In the genomic region with DNA sequence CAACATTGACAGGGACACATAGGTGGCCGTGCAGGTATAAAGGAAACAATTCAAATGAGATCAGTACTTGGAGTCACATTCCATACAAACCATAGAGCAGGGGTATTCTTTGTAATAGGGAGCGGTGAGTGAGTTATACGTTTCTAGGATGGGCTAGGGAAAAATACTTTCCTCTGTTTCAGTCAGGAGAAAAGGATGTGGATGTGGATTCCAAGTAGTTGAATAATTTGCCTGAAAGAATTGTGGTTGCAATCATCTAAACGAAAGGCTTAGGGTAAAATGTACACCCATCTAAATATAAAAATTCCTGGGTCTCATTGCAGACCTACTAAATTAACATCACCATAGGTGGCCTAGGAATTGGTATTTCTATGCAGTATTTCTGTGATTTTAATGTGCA, we compare ENCODE assay signal across 23 cellular contexts.
DNase-seq lines count a peak whose midpoint lies in the region; ATAC-seq and TF ChIP-seq lines count a peak whose summit lies in the region.
"Had no signal": no experiment of that assay in that cellular context is flagged by ENCODE, and none has a peak within 500 bp of the region (broad histone marks: within the 10 kb centered on the region; RNA-seq: fewer than 3 reads in every experiment).

No MANE protein-coding gene starts in this region.

- peak overlapping the region; percentile 92 for H3K56ac ChIP-seq in IMR-90 (ENCODE audit: extremely low read depth, insufficient read depth, low read length)

- peak overlapping the region; percentile 19; the same call in 1 of the 2 replicates for H3K4me2 ChIP-seq in IMR-90 (ENCODE audit: low read depth, low read length)
- H3K4me2 ChIP-seq in mesenchymal stem cell (ENCODE audit: low read length, poor library complexity, severe bottlenecking) = no peak overlapping the region

- H3K27me3 ChIP-seq in IMR-90 (ENCODE audit: control insufficient read depth, insufficient read depth, low read length) = no peaks in the 10 kb centered on the region
- peaks cover 0 to 9% of the 10 kb centered on the region in 2 experiments for H3K27me3 ChIP-seq in mesenchymal stem cell (ENCODE audit: control insufficient read depth in 1 of 2, insufficient read depth in 1 of 2, low read length in 2 of 2)
- no peaks in the 10 kb centered on the region for H3K27me3 ChIP-seq in CD4-positive, alpha-beta memory T cell (ENCODE audit: insufficient read depth, low read length)
- H3K27me3 ChIP-seq: body of pancreas, colonic mucosa, right atrium auricular region, upper lobe of left lung had no signal

- no peaks in the 10 kb centered on the region for H3K4me1 Mint-ChIP-seq in CD4-positive, alpha-beta memory T cell
- H3K4me1 Mint-ChIP-seq: H9 had no signal

- TF ChIP-seq RAD21 in IMR-90 (IDR thresholded peaks at IDR 0.05; ENCODE audit: low read length) = no peak

- H2AK5ac ChIP-seq in IMR-90 (ENCODE audit: low read depth, low read length) = peak overlapping the region; percentile 81
- no peak overlapping the region for H2AK5ac ChIP-seq in mesenchymal stem cell (ENCODE audit: low read length, severe bottlenecking)

- no peak overlapping the region for H2BK12ac ChIP-seq in mesenchymal stem cell (ENCODE audit: low read length in 2 of 2)

- H2AFZ ChIP-seq in IMR-90 (replicated peaks; ENCODE audit: low read length, poor library complexity) (no peak overlapping the region), mesenchymal stem cell (ENCODE audit: low read depth, low read length) (no peak overlapping the region)

- H3K9ac ChIP-seq in IMR-90 (ENCODE audit: low read depth, low read length) (no peak overlapping the region), mesenchymal stem cell (ENCODE audit: low read length) (no peak overlapping the region)

- H3K23ac ChIP-seq in IMR-90 (ENCODE audit: low read depth, low read length) (peak overlapping the region; percentile 98), mesenchymal stem cell (ENCODE audit: low read length in 2 of 2) (no peak overlapping the region)

- H3K14ac ChIP-seq in IMR-90 (replicated peaks; ENCODE audit: low read depth, low read length) (peak overlapping the region; percentile 91), mesenchymal stem cell (ENCODE audit: low read length in 2 of 2) (no peak overlapping the region)

- no peak for TF ChIP-seq CTCF in IMR-90 (conservative IDR thresholded peaks at IDR 0.05; ENCODE audit: low read depth, low read length)

- H3K9me3 ChIP-seq in IMR-90 (ENCODE audit: control insufficient read depth, insufficient read depth, low read length) (no peaks in the 10 kb centered on the region), mesenchymal stem cell (ENCODE audit: control insufficient read depth, low read length) (no peaks in the 10 kb centered on the region)
- H3K9me3 ChIP-seq in CD4-positive, alpha-beta memory T cell (ENCODE audit: control insufficient read depth in 1 of 2, low read length in 2 of 2) = no peaks in the 10 kb centered on the region
- H3K9me3 ChIP-seq: body of pancreas, Caco-2, colonic mucosa, right atrium auricular region, upper lobe of left lung had no signal

- no peaks in the 10 kb centered on the region for H3K36me3 ChIP-seq in IMR-90 (ENCODE audit: control insufficient read depth, insufficient read depth, low read length)
- H3K36me3 ChIP-seq in mesenchymal stem cell (ENCODE audit: control insufficient read depth in 1 of 2, insufficient read depth in 2 of 2, low read depth in 1 of 2, low read length in 2 of 2) = no peaks in the 10 kb centered on the region
- H3K36me3 ChIP-seq in CD4-positive, alpha-beta memory T cell (ENCODE audit: insufficient read depth, low read length) = no peaks in the 10 kb centered on the region
- H3K36me3 ChIP-seq: colonic mucosa, right atrium auricular region, upper lobe of left lung had no signal

- H2BK15ac ChIP-seq in IMR-90 (ENCODE audit: low read depth, low read length) (peak overlapping the region; percentile 99), mesenchymal stem cell (ENCODE audit: low read depth, poor library complexity, severe bottlenecking) (no peak overlapping the region)

- H3K36me3 Mint-ChIP-seq in CD4-positive, alpha-beta memory T cell = no peaks in the 10 kb centered on the region

- H2BK20ac ChIP-seq in IMR-90 (ENCODE audit: low read depth, low read length) = peak overlapping the region; percentile 100

- no peak overlapping the region for H3K4me3 ChIP-seq in IMR-90 (ENCODE audit: insufficient read depth, low read depth, low read length)
- no peak overlapping the region for H3K4me3 ChIP-seq in mesenchymal stem cell (ENCODE audit: insufficient read depth in 1 of 2, low read depth in 1 of 2, low read length in 2 of 2)
- H3K4me3 ChIP-seq in CD4-positive, alpha-beta memory T cell (ENCODE audit: low read length in 2 of 2) = no peak overlapping the region
- H3K4me3 ChIP-seq: body of pancreas, colonic mucosa, right atrium auricular region, SK-N-MC, upper lobe of left lung had no signal

- peak overlapping the region; percentile 90 to 93 for H4K8ac ChIP-seq in IMR-90 (ENCODE audit: low read depth in 2 of 2, low read length in 2 of 2)
- H4K8ac ChIP-seq in mesenchymal stem cell (ENCODE audit: low read length) = no peak overlapping the region

- H2AK9ac ChIP-seq in IMR-90 (replicated peaks; ENCODE audit: low read depth, low read length, poor library complexity) = peak overlapping the region; percentile 42

- H2BK5ac ChIP-seq in IMR-90 (ENCODE audit: low read depth, low read length, poor library complexity, severe bottlenecking) = peak overlapping the region; percentile 98
- H2BK5ac ChIP-seq in mesenchymal stem cell (ENCODE audit: low read depth, low read length, poor library complexity, severe bottlenecking) = no peak overlapping the region

- peak overlapping the region; percentile 65; the same call in 1 of the 2 replicates for H4K5ac ChIP-seq in IMR-90 (ENCODE audit: low read depth, low read length)

- H3K9me1 ChIP-seq in IMR-90 (ENCODE audit: insufficient read depth, low read length) = peaks cover 19% of the 10 kb centered on the region

- H3K4ac ChIP-seq in IMR-90 (ENCODE audit: low read depth, low read length) = peak overlapping the region; percentile 100
- H3K4ac ChIP-seq in mesenchymal stem cell (ENCODE audit: low read depth in 1 of 2, low read length in 2 of 2) = no peak overlapping the region

- in situ Hi-C loops in IMR-90 (cut with MboI; ENCODE audit: low sequenced_read_pairs) = no loop called here

- no CpG with 5 or more reads among the region's 4 CpGs for WGBS in IMR-90 (ENCODE audit: extremely low coverage in 2 of 2, insufficient read length in 1 of 2), 2 experiments
- WGBS in mesenchymal stem cell = 42% methylated on average over 3 of the region's 4 CpGs

- POLR2A ChIA-PET in IMR-90 (lab: Charles Lee; ENCODE audit: unreplicated experiment) = no interaction called here
- POLR2A ChIA-PET in CD4-positive, alpha-beta memory T cell (lab: Charles Lee; ENCODE audit: partially characterized antibody) = no interaction called here

- no peak overlapping the region for H3K27ac Mint-ChIP-seq in CD4-positive, alpha-beta memory T cell
- H3K27ac Mint-ChIP-seq: H9 had no signal

- no peak overlapping the region for H3K4me3 Mint-ChIP-seq in CD4-positive, alpha-beta memory T cell
- H3K4me3 Mint-ChIP-seq: H9 had no signal

- DNase-seq in AG20443 (ENCODE audit: low spot score) (peak; percentile 59), IMR-90 (peak; percentile 91), amniotic epithelial cell (ENCODE audit: low read depth) (peak; percentile 48), mesenchymal stem cell (peak; percentile 39)
- DNase-seq in stimulated activated naive CD4-positive, alpha-beta T cell treated with Interleukin-2 at 50 U/mL for 16 hours (lab: John Stamatoyannopoulos, UW) = no peak
- DNase-seq in CD4-positive, alpha-beta memory T cell = no peak
- DNase-seq: activated CD4-positive, alpha-beta T cell treated with anti-CD3 and anti-CD28 coated beads for 48 hours; activated naive CD4-positive, alpha-beta T cell treated with Interleukin-2 at 50 U/mL for 16 hours; activated T-cell treated with anti-CD3 and anti-CD28 coated beads for 4 hours; AML-193; body of pancreas; Caco-2; colonic mucosa; H9; NCI-H526; OCI-M1; stimulated activated naive CD4-positive, alpha-beta T cell; T1000; upper lobe of left lung had no signal

- no peak for TF ChIP-seq POLR2A in IMR-90 (IDR thresholded peaks at IDR 0.05; ENCODE audit: low read depth, low read length)

- H3K27ac ChIP-seq in IMR-90 (ENCODE audit: insufficient read depth, low read length) = peak overlapping the region; percentile 63; the same call in 1 of the 2 replicates
- no peak overlapping the region for H3K27ac ChIP-seq in mesenchymal stem cell (ENCODE audit: low read length, poor library complexity, severe bottlenecking)
- H3K27ac ChIP-seq in CD4-positive, alpha-beta memory T cell (ENCODE audit: low read depth, low read length) = no peak overlapping the region
- H3K27ac ChIP-seq: body of pancreas, colonic mucosa, right atrium auricular region, SK-N-MC, upper lobe of left lung had no signal

- intact Hi-C loops in IMR-90 (cut with micrococcal nuclease) = loop anchor here (1.0 to 5.0 kb wide), 2 partner anchors 46 to 269 kb away; a partner anchor contains a TSS
- intact Hi-C loops in CD4-positive, alpha-beta memory T cell (cut with micrococcal nuclease) = no loop called here

- no peaks in the 10 kb centered on the region for H3K79me1 ChIP-seq in IMR-90 (ENCODE audit: low read depth in 1 of 2, low read length in 2 of 2)
- no peaks in the 10 kb centered on the region for H3K79me1 ChIP-seq in mesenchymal stem cell (replicated peaks; ENCODE audit: low read length, poor library complexity, severe bottlenecking)

- no TSS peak for BruUV-seq in IMR-90 (replicated peaks; lab: Mats Ljungman, UMichigan)

- H3K18ac ChIP-seq in IMR-90 (ENCODE audit: low read depth, low read length) (peak overlapping the region; percentile 86; the same call in 1 of the 2 replicates), mesenchymal stem cell (ENCODE audit: low read depth in 1 of 2, low read length in 2 of 2) (no peak overlapping the region)

- peaks cover 0 to 5% (median under 1%) of the 10 kb centered on the region in 8 donors for H3K9me3 Mint-ChIP-seq in CD4-positive, alpha-beta memory T cell

- peak overlapping the region; percentile 99 for H4K91ac ChIP-seq in IMR-90 (ENCODE audit: insufficient read depth, low read depth, low read length)
- H4K91ac ChIP-seq in mesenchymal stem cell (ENCODE audit: low read length) = no peak overlapping the region

- H3K4me1 ChIP-seq in IMR-90 (ENCODE audit: control insufficient read depth, insufficient read depth, low read length) (peaks cover 23% of the 10 kb centered on the region), mesenchymal stem cell (ENCODE audit: control insufficient read depth, insufficient read depth, low read depth, low read length) (peaks cover 3% of the 10 kb centered on the region)
- H3K4me1 ChIP-seq in CD4-positive, alpha-beta memory T cell (ENCODE audit: insufficient read depth, low read length) = no peaks in the 10 kb centered on the region
- H3K4me1 ChIP-seq: body of pancreas, Caco-2, colonic mucosa, right atrium auricular region, upper lobe of left lung had no signal

- peak; percentile 93 for ATAC-seq in IMR-90 (ENCODE audit: low read depth)
- ATAC-seq in HG02970 (IDR thresholded peaks at IDR 0.05; ENCODE audit: low FRiP score, unreplicated experiment) = no peak
- ATAC-seq in GM19023 (IDR thresholded peaks at IDR 0.05; ENCODE audit: unreplicated experiment) = no peak
- ATAC-seq: body of pancreas had no signal

- H4K20me1 ChIP-seq in IMR-90 (ENCODE audit: insufficient read depth, low read length) = no peaks in the 10 kb centered on the region

- H3K27me3 Mint-ChIP-seq in CD4-positive, alpha-beta memory T cell = no peaks in the 10 kb centered on the region

- dilution Hi-C loops in IMR-90 (cut with HindIII; ENCODE audit: low sequenced_read_pairs, unreplicated experiment) = no loop called here

- CTCF ChIA-PET in IMR-90 (lab: Yijun Ruan, JAX) = no interaction called here
- CTCF ChIA-PET in CD4-positive, alpha-beta memory T cell (lab: Charles Lee; ENCODE audit: partially characterized antibody) = no interaction called here

- H2BK120ac ChIP-seq in IMR-90 (ENCODE audit: low read depth, low read length) (peak overlapping the region; percentile 100), mesenchymal stem cell (ENCODE audit: low read depth, low read length) (no peak overlapping the region)

Comparison
In these comparisons a context has a peak if more than half of its experiments do, and no peak if none do; other contexts are left out.
1. DNase-seq: peak in AG20443 (single experiment), IMR-90 (single experiment), amniotic epithelial cell (single experiment) and mesenchymal stem cell (single experiment); none in stimulated activated naive CD4-positive, alpha-beta T cell treated with Interleukin-2 at 50 U/mL for 16 hours (single experiment) and CD4-positive, alpha-beta memory T cell (0 of 5).